ENCODE assay signal across 9 cellular contexts in genomic region chr13:40672310-40673060, GRCh38. TPM values are rescaled to one million over a fixed set of nuclear protein-coding genes. Genes with fewer than 3 reads are reported as not detected.
A peak's percentile ranks its signal among the peaks of the same experiment; 100 is the strongest.
DNase-seq lines count a peak whose midpoint lies in the region; ATAC-seq, FAIRE-seq and TF ChIP-seq lines count a peak whose summit lies in the region.
"Had no signal": no experiment of that assay in that cellular context is flagged by ENCODE, and none has a peak within 500 bp of the region (broad histone marks: within the 10 kb centered on the region; RNA-seq: fewer than 3 reads in every experiment).

No MANE protein-coding gene starts in this region.

- BruUV-seq in HepG2 (replicated peaks; lab: Mats Ljungman, UMichigan): no TSS peak

- H3K27ac Mint-ChIP-seq in WTC11 (peak overlapping the region; percentile 93), T-helper 17 cell (no peak overlapping the region)
- H3K27ac Mint-ChIP-seq: T-helper 2 cell treated with Interferon-gamma antibody and Interleukin-4, amounts not matched to agents 5 μg/mL and 100 μg/mL, for 36 hours had no signal

- peaks cover 8% of the 10 kb centered on the region; the same call in 1 of the 2 replicates for H3F3A ChIP-seq in DOHH2 (ENCODE audit: control insufficient read depth, insufficient read depth)

- peak; percentile 75 for ATAC-seq in WTC11
- ATAC-seq in HepG2: peak; percentile 71
- no peak for ATAC-seq in GM18502 (IDR thresholded peaks at IDR 0.05; ENCODE audit: poor library complexity, unreplicated experiment)
- no peak for ATAC-seq in T-helper 17 cell
- no peak for ATAC-seq in HG03097 (IDR thresholded peaks at IDR 0.05; ENCODE audit: low FRiP score, unreplicated experiment)

- H4K20me1 ChIP-seq in DOHH2 (ENCODE audit: control insufficient read depth, insufficient read depth, low read depth, low read length): no peaks in the 10 kb centered on the region
- no peaks in the 10 kb centered on the region for H4K20me1 ChIP-seq in HepG2 (ENCODE audit: insufficient read depth, low read length)

- H3K4me3 ChIP-seq in DOHH2 (ENCODE audit: low read length): peak overlapping the region; percentile 42
- H3K4me3 ChIP-seq in HepG2 (replicated peaks in 1 of 3; ENCODE audit: insufficient read depth in 1 of 3, low read depth in 2 of 3, low read length in 3 of 3): no peak overlapping the region

- no peaks in the 10 kb centered on the region for H3K9me3 Mint-ChIP-seq in WTC11
- H3K9me3 Mint-ChIP-seq: T-helper 2 cell treated with Interferon-gamma antibody and Interleukin-4, amounts not matched to agents 5 μg/mL and 100 μg/mL, for 36 hours had no signal

- no peak for TF ChIP-seq EP300 in HepG2 (IDR thresholded peaks at IDR 0.05; ENCODE audit: low read depth in 2 of 2, low read length in 2 of 2)
- no peak for TF ChIP-seq EP300 in HepG2 (CRISPR knock-in tag; IDR thresholded peaks at IDR 0.05; ENCODE audit: borderline replicate concordance)

- POLR2A ChIA-PET in WTC11 (lab: Charles Lee): interaction anchor here (1.6 kb wide), 1 partner anchor 21 kb away, joined by 3 read pairs; no protein-coding TSS in a partner anchor
- POLR2A ChIA-PET in HepG2 (lab: Yijun Ruan, JAX): no interaction called here

- H3K4me1 ChIP-seq in DOHH2 (ENCODE audit: control insufficient read depth, low read length): peaks cover 87% of the 10 kb centered on the region
- H3K4me1 ChIP-seq in HepG2 (ENCODE audit: insufficient read depth, low read length): peaks cover 52% of the 10 kb centered on the region

- no peak overlapping the region for H2AFZ ChIP-seq in HepG2 (ENCODE audit: low read length)

- intact Hi-C loops in HepG2 (cut with micrococcal nuclease; ENCODE audit: unreplicated experiment): no loop called here

- no peak for TF ChIP-seq POLR2A in HepG2 (IDR thresholded peaks at IDR 0.05; ENCODE audit: insufficient read depth in 1 of 2, low read depth in 2 of 2, low read length in 2 of 2)

- H3K36me3 ChIP-seq in DOHH2 (ENCODE audit: control insufficient read depth, low read length) (no peaks in the 10 kb centered on the region), HepG2 (replicated peaks in 1 of 2; ENCODE audit: control insufficient read depth in 1 of 2, insufficient read depth in 2 of 2, low read length in 2 of 2) (no peaks in the 10 kb centered on the region)

- peak overlapping the region; percentile 23; the same call in 1 of the 2 replicates for H3K4me3 Mint-ChIP-seq in WTC11
- no peak overlapping the region for H3K4me3 Mint-ChIP-seq in T-helper 17 cell
- H3K4me3 Mint-ChIP-seq: T-helper 2 cell treated with Interferon-gamma antibody and Interleukin-4, amounts not matched to agents 5 μg/mL and 100 μg/mL, for 36 hours had no signal

- H3K9ac ChIP-seq in HepG2 (ENCODE audit: insufficient read depth, low read depth, low read length): no peak overlapping the region

- TF ChIP-seq RAD21 in HepG2 (CRISPR knock-in tag; IDR thresholded peaks at IDR 0.05): no peak

- no peaks in the 10 kb centered on the region for H3K9me2 ChIP-seq in DOHH2 (replicated peaks; ENCODE audit: control insufficient read depth, low read length)

- peak overlapping the region; percentile 65 for H3K4me2 ChIP-seq in DOHH2 (ENCODE audit: low read length)
- peak overlapping the region; percentile 21; the same call in 1 of the 2 replicates for H3K4me2 ChIP-seq in HepG2 (ENCODE audit: low read depth, low read length)

- peak overlapping the region; percentile 20; the same call in 1 of the 2 replicates for H3K27ac ChIP-seq in DOHH2 (ENCODE audit: low read depth, low read length)
- H3K27ac ChIP-seq in HepG2 (ENCODE audit: extremely low read length, insufficient read depth, low read length): no peak overlapping the region

- in situ Hi-C loops in HepG2 (cut with HindIII; ENCODE audit: extremely low pct_ligation_motif_present, low pct_unique_long_range_greater_than_20kb): no loop called here

- CTCF ChIA-PET in WTC11 (lab: Charles Lee): interaction anchor here (1.2 to 1.5 kb wide), 2 partner anchors 10 to 106 kb away, joined by 4 to 9 read pairs; no protein-coding TSS in a partner anchor
- CTCF ChIA-PET in HepG2 (lab: Yijun Ruan, JAX; ENCODE audit: low intra/inter-chr PET ratio, low total read pairs): no interaction called here

- H3K4me1 Mint-ChIP-seq in WTC11: peaks cover 76% of the 10 kb centered on the region
- H3K4me1 Mint-ChIP-seq in T-helper 17 cell: peaks cover 10% of the 10 kb centered on the region

- H3K36me3 Mint-ChIP-seq in WTC11: no peaks in the 10 kb centered on the region
- H3K36me3 Mint-ChIP-seq in T-helper 17 cell (ENCODE audit: low read depth): no peaks in the 10 kb centered on the region

- H3K79me2 ChIP-seq in DOHH2 (ENCODE audit: control insufficient read depth, low read length): peaks cover 14% of the 10 kb centered on the region
- H3K79me2 ChIP-seq in HepG2 (ENCODE audit: insufficient read depth, low read length): no peaks in the 10 kb centered on the region

- WGBS in HepG2 (ENCODE audit: low lambda C conversion rate): 14% methylated on average over 3 of the region's 3 CpGs

- no peaks in the 10 kb centered on the region for H3K27me3 ChIP-seq in DOHH2 (ENCODE audit: control insufficient read depth, low read length)
- no peaks in the 10 kb centered on the region for H3K27me3 ChIP-seq in HepG2 (ENCODE audit: control insufficient read depth in 1 of 2, insufficient read depth in 2 of 2, low read length in 2 of 2)

- no peak for FAIRE-seq in HepG2 (lab: Jason Lieb, UNC)

- H3K27me3 Mint-ChIP-seq in WTC11 (ENCODE audit: low read depth): peaks cover 38% of the 10 kb centered on the region
- H3K27me3 Mint-ChIP-seq in T-helper 17 cell: no peaks in the 10 kb centered on the region

- no peaks in the 10 kb centered on the region for H3K9me3 ChIP-seq in DOHH2 (ENCODE audit: control insufficient read depth, insufficient read depth, low read length)
- no peaks in the 10 kb centered on the region for H3K9me3 ChIP-seq in HepG2 (ENCODE audit: low read length)
- H3K9me3 ChIP-seq in T-helper 17 cell (ENCODE audit: control insufficient read depth, low read length, poor library complexity, severe bottlenecking): no peaks in the 10 kb centered on the region

- DNase-seq in NCI-H1092 (lab: John Stamatoyannopoulos, UW) (peak; percentile 22), WTC11 (ENCODE audit: low spot score) (no peak), HepG2 (ENCODE audit: low spot score) (peak; percentile 73), T-helper 17 cell (no peak), cortex of kidney (lab: John Stamatoyannopoulos, UW) (no peak)

- no peak for TF ChIP-seq CTCF in DOHH2 (IDR thresholded peaks at IDR 0.05; ENCODE audit: low read depth, low read length, poor library complexity, severe bottlenecking)
- no peak for TF ChIP-seq CTCF in WTC11 (IDR thresholded peaks at IDR 0.05)
- no peak for TF ChIP-seq CTCF in HepG2 (CRISPR knock-in tag; IDR thresholded peaks at IDR 0.05)

TF ChIP-seq in WTC11, 78 proteins besides CTCF, POLR2A, EP300 and RAD21 (continues in another document):
- TF ChIP-seq, protein P1, sequence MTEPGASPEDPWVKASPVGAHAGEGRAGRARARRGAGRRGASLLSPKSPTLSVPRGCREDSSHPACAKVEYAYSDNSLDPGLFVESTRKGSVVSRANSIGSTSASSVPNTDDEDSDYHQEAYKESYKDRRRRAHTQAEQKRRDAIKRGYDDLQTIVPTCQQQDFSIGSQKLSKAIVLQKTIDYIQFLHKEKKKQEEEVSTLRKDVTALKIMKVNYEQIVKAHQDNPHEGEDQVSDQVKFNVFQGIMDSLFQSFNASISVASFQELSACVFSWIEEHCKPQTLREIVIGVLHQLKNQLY (CRISPR knock-in tag; IDR thresholded peaks at IDR 0.05): no peak
- no peak for TF ChIP-seq PRRX2 (CRISPR knock-in tag; IDR thresholded peaks at IDR 0.05)

TF ChIP-seq in HepG2, 621 proteins besides CTCF, POLR2A, EP300 and RAD21 (continues in another document):
- TF ChIP-seq SMAD1 (CRISPR knock-in tag; IDR thresholded peaks at IDR 0.05; ENCODE audit: borderline replicate concordance, low read depth) (no peak), KAT2B (IDR thresholded peaks at IDR 0.05; ENCODE audit: borderline replicate concordance, low read depth, low read length) (no peak), ZNF136 (CRISPR knock-in tag; IDR thresholded peaks at IDR 0.05; ENCODE audit: low read depth) (no peak)

RNA-seq across cellular contexts. Expression of gene FOXO1, which starts 6.0 kb away (rescaled TPM):
- total RNA-seq in WTC11 (2021) (34.3 to 37.9 TPM (median 34.4 TPM) in 3 replicates), HepG2 (2016; rRNA removed; fragmentation: Illumina TruSeq; extraction: Trizol) (8.1 and 13.8 TPM in 2 replicates), T-helper 17 cell (10 to 100 TPM; 72.9 to 86.1 TPM)
- 16.8 and 17.8 TPM in 2 replicates for total RNA-seq in HepG2 (2016; cell fraction: cytosol; rRNA removed; fragmentation: Illumina TruSeq; extraction: Trizol; ENCODE audit: low read depth)
- 7.8 and 12.3 TPM in 2 replicates for total RNA-seq in HepG2 (2016; cell fraction: insoluble cytoplasmic fraction; rRNA removed; fragmentation: Illumina TruSeq; extraction: Trizol)
- total RNA-seq in HepG2 (2016; cell fraction: membrane; rRNA removed; fragmentation: Illumina TruSeq; extraction: Trizol): 15.3 and 15.4 TPM in 2 replicates
- total RNA-seq in HepG2 (2016; cell fraction: nucleus; rRNA removed; fragmentation: Illumina TruSeq; extraction: Trizol): 14.4 and 14.7 TPM in 2 replicates
- 10.9 and 13.1 TPM in 2 replicates for polyA plus RNA-seq in HepG2 (2011; rRNA removed)
- 8.3 and 8.4 TPM in 2 replicates for polyA plus RNA-seq in HepG2 (2011; cell fraction: cytosol; rRNA removed)
- 12.9 and 17.5 TPM in 2 replicates for polyA plus RNA-seq in HepG2 (2011; cell fraction: nucleus; rRNA removed)
- polyA plus RNA-seq in HepG2 (2012): 8.8 and 12.0 TPM in 2 replicates
- 0.25 TPM in 2 replicates for polyA plus RNA-seq in HepG2 (2016; cell fraction: cytosol; fragmentation: Illumina TruSeq; extraction: Trizol; ENCODE audit: low read depth)
- 10.3 and 10.9 TPM in 2 replicates for polyA plus RNA-seq in HepG2 (2016; cell fraction: insoluble cytoplasmic fraction; fragmentation: Illumina TruSeq; extraction: Trizol; ENCODE audit: low read depth)
- 1.5 and 2.0 TPM in 2 replicates for polyA plus RNA-seq in HepG2 (2016; cell fraction: membrane; fragmentation: Illumina TruSeq; extraction: Trizol; ENCODE audit: low read depth)
- polyA plus RNA-seq in HepG2 (2016; cell fraction: nucleus; fragmentation: Illumina TruSeq; extraction: Trizol; ENCODE audit: insufficient read depth, low read depth): 9.4 and 9.9 TPM in 2 replicates
- 4.3 and 53.3 TPM in 2 replicates for polyA minus RNA-seq in HepG2 (2011; rRNA and poly(A)+ RNA removed; ENCODE audit: low replicate concordance)
- polyA minus RNA-seq in HepG2 (2011; cell fraction: cytosol; rRNA and poly(A)+ RNA removed): 28.8 and 31.7 TPM in 2 replicates
- 63.8 and 73.3 TPM in 2 replicates for polyA minus RNA-seq in HepG2 (2011; cell fraction: nucleus; rRNA and poly(A)+ RNA removed)

Comparison
In these comparisons a context has a peak if more than half of its experiments do, and no peak if none do; other contexts are left out.
1. DNase-seq: peak in NCI-H1092 (single experiment) and HepG2 (single experiment); none in WTC11 (single experiment), T-helper 17 cell (0 of 3) and cortex of kidney (single experiment).
2. ATAC-seq: peak in WTC11 (single experiment) and HepG2 (single experiment); none in GM18502 (single experiment), T-helper 17 cell (single experiment) and HG03097 (single experiment).